In genomic region chr15:76930831-76931396, GRCh38 we compare ENCODE assay signal across 8 cellular contexts. TPM values are rescaled to one million over a fixed set of nuclear protein-coding genes. Genes with fewer than 3 reads are reported as not detected.
DNase-seq lines count a peak whose midpoint lies in the region; ATAC-seq and TF ChIP-seq lines count a peak whose summit lies in the region.

No MANE protein-coding gene starts in this region.

- peak overlapping the region; percentile 76 to 95 (median 81) for H3K27ac Mint-ChIP-seq in brain

- no peaks in the 10 kb centered on the region for H3K9me3 Mint-ChIP-seq in brain

- H3K36me3 Mint-ChIP-seq in brain: peaks cover 37% of the 10 kb centered on the region

- peak overlapping the region; percentile 41; the same call in 1 of the 2 replicates for H3K9ac ChIP-seq in HUES48 (ENCODE audit: low read depth, low read length)

- peak overlapping the region; percentile 58 for H3K27ac ChIP-seq in HUES48 (ENCODE audit: low read depth, low read length)

- H3K36me3 ChIP-seq in HUES48 (ENCODE audit: control insufficient read depth, insufficient read depth, low read length) (peaks cover 34% of the 10 kb centered on the region), mucosa of descending colon (ENCODE audit: low read depth) (no peaks in the 10 kb centered on the region)

- peaks cover 3% of the 10 kb centered on the region for H3K27me3 Mint-ChIP-seq in brain

- peaks cover 14% of the 10 kb centered on the region for H3K4me1 ChIP-seq in HUES48 (ENCODE audit: control insufficient read depth, insufficient read depth, low read length)
- H3K4me1 ChIP-seq in mucosa of descending colon (ENCODE audit: low read depth): peaks cover 11% of the 10 kb centered on the region

- intact Hi-C loops in mucosa of descending colon (cut with DNase I, micrococcal nuclease): no loop called here

- H3K4me3 ChIP-seq in AG09309 (ENCODE audit: control insufficient read depth, low read depth, low read length): peak overlapping the region; percentile 90
- peak overlapping the region; percentile 90 for H3K4me3 ChIP-seq in HUES48 (ENCODE audit: low read depth, low read length)
- peak overlapping the region; percentile 73 for H3K4me3 ChIP-seq in mucosa of descending colon

- TF ChIP-seq CTCF in AG09309 (IDR thresholded peaks at IDR 0.05; ENCODE audit: control insufficient read depth, insufficient read depth, low read depth, low read length, missing control alignments) (no peak), brain (conservative IDR thresholded peaks at IDR 0.05) (no peak), mucosa of descending colon (IDR thresholded peaks at IDR 0.05) (no peak)

- peak overlapping the region; percentile 83 to 91 (median 88) for H3K4me3 Mint-ChIP-seq in brain

- H3K9me3 ChIP-seq in HUES48 (ENCODE audit: control insufficient read depth, insufficient read depth, low read length) (no peaks in the 10 kb centered on the region), mucosa of descending colon (no peaks in the 10 kb centered on the region)

- DNase-seq in AG09309 (ENCODE audit: low read depth): no peak
- no peak for DNase-seq in mucosa of descending colon
- DNase-seq in RPMI8226: no peak
- DNase-seq in NOMO-1 treated with dmso at 0.1 percent for 144 hours (lab: John Stamatoyannopoulos, UW; ENCODE audit: unreplicated experiment): no peak
- DNase-seq in hepatic stellate cell (ENCODE audit: low spot score): no peak

- H3K27me3 ChIP-seq in HUES48 (ENCODE audit: control insufficient read depth, insufficient read depth, low read length): no peaks in the 10 kb centered on the region

- peak; percentile 7 for ATAC-seq in mucosa of descending colon
- no peak for ATAC-seq in activated CD4-positive, CD25-positive, alpha-beta regulatory T cell treated with anti-CD3 and anti-CD28 coated beads, Interleukin-2, amount 50 U/mL, for 24 hours

- H3K4me1 Mint-ChIP-seq in brain: peaks cover 68% of the 10 kb centered on the region

RNA-seq across cellular contexts. Expression of gene RCN2, which starts 0.6 kb away (rescaled TPM):
- polyA plus RNA-seq in brain (ENCODE audit: insufficient read depth, low read depth, low replicate concordance): 48.6 TPM
- total RNA-seq in mucosa of descending colon: 10 to 100 TPM; 25.0 to 33.2 (median 31.9) TPM

RNA-seq across cellular contexts. Expression of gene SCAPER, which starts 25.8 kb away (rescaled TPM):
- polyA plus RNA-seq in brain (ENCODE audit: insufficient read depth, low read depth, low replicate concordance): 24.3 TPM
- total RNA-seq in mucosa of descending colon: 10 to 100 TPM; 15.8 to 33.1 (median 33.0) TPM
